In genomic region chr7:44059219-44060090, GRCh38 we compare ENCODE assay signal across 12 cellular contexts. TPM values are rescaled to one million over a fixed set of nuclear protein-coding genes. Genes with fewer than 3 reads are reported as not detected.
DNase-seq lines count a peak whose midpoint lies in the region; ATAC-seq, FAIRE-seq and TF ChIP-seq lines count a peak whose summit lies in the region.
"Had no signal": no experiment of that assay in that cellular context is flagged by ENCODE, and none has a peak within 500 bp of the region (broad histone marks: within the 10 kb centered on the region; RNA-seq: fewer than 3 reads in every experiment).

No MANE protein-coding gene starts in this region.

- TF ChIP-seq CTCF in K562 (IDR thresholded peaks at IDR 0.05 in 2 of 3, conservative IDR thresholded peaks at IDR 0.05 in 1 of 3; ENCODE audit: insufficient read depth in 2 of 3, low read depth in 1 of 3, low read length in 3 of 3) = no peak

- no peak for TF ChIP-seq POLR2A in K562 (conservative IDR thresholded peaks at IDR 0.05)

- H3K9me1 ChIP-seq in K562 (ENCODE audit: control insufficient read depth, insufficient read depth, low read length) = no peaks in the 10 kb centered on the region

- H3K9me3 Mint-ChIP-seq in activated CD8-positive, alpha-beta memory T cell treated with anti-CD3 and anti-CD28 coated beads, Interleukin-2, amount 10 ng/mL, durations not matched to agents 7 days and 5 days (ENCODE audit: low read depth) = no peaks in the 10 kb centered on the region
- H3K9me3 Mint-ChIP-seq in stimulated activated memory B cell treated with anti-CD40 and anti-IgM and Interleukin-4, amounts not matched to agents 10 μg/mL and 1 μg/mL and 100 μg/mL, for 72 hours = no peaks in the 10 kb centered on the region
- H3K9me3 Mint-ChIP-seq: T-helper 1 cell treated with Interleukin-12 subunit alpha and Interleukin-12 subunit beta and Interleukin-4 antibody, amounts not matched to agents 30 μg/mL and 1 μg/mL, for 36 hours had no signal

- intact Hi-C loops in K562 (cut with micrococcal nuclease) = no loop called here

- BruUV-seq in K562 (replicated peaks; lab: Mats Ljungman, UMichigan) = no TSS peak

- CTCF ChIA-PET in activated CD8-positive, alpha-beta memory T cell treated with anti-CD3 and anti-CD28 coated beads, Interleukin-2, amount 10 ng/mL, durations not matched to agents 7 days and 5 days (lab: Charles Lee) = no interaction called here
- CTCF ChIA-PET in K562 (lab: Yijun Ruan, JAX; ENCODE audit: low intra/inter-chr PET ratio) = no interaction called here

- peaks cover 69% of the 10 kb centered on the region; the same call in 2 of the 3 replicates for H3K36me3 ChIP-seq in K562 (ENCODE audit: control insufficient read depth, insufficient read depth, low read length)

- DNase-seq in activated CD8-positive, alpha-beta memory T cell treated with anti-CD3 and anti-CD28 coated beads, Interleukin-2, amount 50 U/mL, for 4 hours = peak; percentile 55
- no peak for DNase-seq in activated CD8-positive, alpha-beta memory T cell treated with anti-CD3 and anti-CD28 coated beads, Interleukin-2, amount 10 ng/mL, durations not matched to agents 7 days and 5 days
- no peak for DNase-seq in K562 (ENCODE audit: extremely low read depth in 1 of 4, low spot score in 3 of 4)
- no peak for DNase-seq in NCI-H2171 (lab: John Stamatoyannopoulos, UW)
- no peak for DNase-seq in NCI-H1105 (lab: John Stamatoyannopoulos, UW)
- DNase-seq in NCI-H2081 treated with DMSO at 0.1 percent for 48 hours (lab: John Stamatoyannopoulos, UW) = no peak
- DNase-seq: GOT3, NCI-H510A treated with DMSO at 0.1 percent for 48 hours had no signal

- peaks cover 37% of the 10 kb centered on the region for H3K36me3 Mint-ChIP-seq in activated CD8-positive, alpha-beta memory T cell treated with anti-CD3 and anti-CD28 coated beads, Interleukin-2, amount 10 ng/mL, durations not matched to agents 7 days and 5 days
- peaks cover 75% of the 10 kb centered on the region for H3K36me3 Mint-ChIP-seq in stimulated activated memory B cell treated with anti-CD40 and anti-IgM and Interleukin-4, amounts not matched to agents 10 μg/mL and 1 μg/mL and 100 μg/mL, for 72 hours

- no peaks in the 10 kb centered on the region for H3K79me2 ChIP-seq in K562 (ENCODE audit: control insufficient read depth, insufficient read depth, low read length)

- H3K4me1 ChIP-seq in K562 (replicated peaks in 1 of 2; ENCODE audit: control insufficient read depth in 2 of 2, insufficient read depth in 2 of 2, low read length in 2 of 2) = peaks cover 0 to 20% of the 10 kb centered on the region in 2 experiments; a peak in 2 of 5 replicates

- no peak overlapping the region for H3K27ac ChIP-seq in K562 (ENCODE audit: extremely low read depth, low read depth, low read length)

- no peaks in the 10 kb centered on the region for H3K27me3 ChIP-seq in K562 (ENCODE audit: control insufficient read depth in 2 of 2, insufficient read depth in 2 of 2, low read length in 2 of 2)

- H3K4me1 Mint-ChIP-seq in activated CD8-positive, alpha-beta memory T cell treated with anti-CD3 and anti-CD28 coated beads, Interleukin-2, amount 10 ng/mL, durations not matched to agents 7 days and 5 days = peaks cover 6% of the 10 kb centered on the region
- peaks cover 86% of the 10 kb centered on the region for H3K4me1 Mint-ChIP-seq in stimulated activated memory B cell treated with anti-CD40 and anti-IgM and Interleukin-4, amounts not matched to agents 10 μg/mL and 1 μg/mL and 100 μg/mL, for 72 hours

- TF ChIP-seq RAD21 in K562 (CRISPR knock-in tag; conservative IDR thresholded peaks at IDR 0.05 in 1 of 2, IDR thresholded peaks at IDR 0.05 in 1 of 2) = no peak

- H3K27ac Mint-ChIP-seq in activated CD8-positive, alpha-beta memory T cell treated with anti-CD3 and anti-CD28 coated beads, Interleukin-2, amount 10 ng/mL, durations not matched to agents 7 days and 5 days = no peak overlapping the region
- H3K27ac Mint-ChIP-seq in stimulated activated memory B cell treated with anti-CD40 and anti-IgM and Interleukin-4, amounts not matched to agents 10 μg/mL and 1 μg/mL and 100 μg/mL, for 72 hours = peak overlapping the region; percentile 98
- H3K27ac Mint-ChIP-seq: T-helper 1 cell treated with Interleukin-12 subunit alpha and Interleukin-12 subunit beta and Interleukin-4 antibody, amounts not matched to agents 30 μg/mL and 1 μg/mL, for 36 hours had no signal

- in situ Hi-C loops in K562 (cut with MboI) = no loop called here

- H2AFZ ChIP-seq in K562 (ENCODE audit: low read depth, low read length) = no peak overlapping the region

- no peak overlapping the region for H3K4me3 Mint-ChIP-seq in activated CD8-positive, alpha-beta memory T cell treated with anti-CD3 and anti-CD28 coated beads, Interleukin-2, amount 10 ng/mL, durations not matched to agents 7 days and 5 days
- peak overlapping the region; percentile 72 for H3K4me3 Mint-ChIP-seq in stimulated activated memory B cell treated with anti-CD40 and anti-IgM and Interleukin-4, amounts not matched to agents 10 μg/mL and 1 μg/mL and 100 μg/mL, for 72 hours
- H3K4me3 Mint-ChIP-seq: T-helper 1 cell treated with Interleukin-12 subunit alpha and Interleukin-12 subunit beta and Interleukin-4 antibody, amounts not matched to agents 30 μg/mL and 1 μg/mL, for 36 hours had no signal

- 81% methylated on average over 12 of the region's 14 CpGs for WGBS in K562 (ENCODE audit: insufficient coverage, low coverage, missing lambda C conversion rate)

- no peaks in the 10 kb centered on the region for H3K9me3 ChIP-seq in K562 (replicated peaks; ENCODE audit: control insufficient read depth, insufficient read depth, low read depth, low read length)

- H3K9ac ChIP-seq in K562 (ENCODE audit: insufficient read depth in 1 of 2, low read depth in 2 of 2, low read length in 2 of 2) = peak overlapping the region in 1 of 2 experiments; percentile 17; a peak in 1 of 4 replicates

- H4K20me1 ChIP-seq in K562 (replicated peaks; ENCODE audit: control insufficient read depth, insufficient read depth, low read length) = peaks cover 3% of the 10 kb centered on the region; the same call in 1 of the 2 replicates

- no peak for ATAC-seq in activated CD8-positive, alpha-beta memory T cell treated with anti-CD3 and anti-CD28 coated beads, Interleukin-2, amount 10 ng/mL, durations not matched to agents 7 days and 5 days
- ATAC-seq in HG02884 (IDR thresholded peaks at IDR 0.05; ENCODE audit: unreplicated experiment) = peak; percentile 72
- ATAC-seq in K562 = no peak
- ATAC-seq in stimulated activated memory B cell treated with anti-CD40 and anti-IgM and Interleukin-4, amounts not matched to agents 10 μg/mL and 1 μg/mL and 100 μg/mL, for 72 hours = peak; percentile 96

- H3K4me2 ChIP-seq in K562 (ENCODE audit: insufficient read depth, low read length) = no peak overlapping the region

- H3K27me3 Mint-ChIP-seq in activated CD8-positive, alpha-beta memory T cell treated with anti-CD3 and anti-CD28 coated beads, Interleukin-2, amount 10 ng/mL, durations not matched to agents 7 days and 5 days = no peaks in the 10 kb centered on the region
- no peaks in the 10 kb centered on the region for H3K27me3 Mint-ChIP-seq in stimulated activated memory B cell treated with anti-CD40 and anti-IgM and Interleukin-4, amounts not matched to agents 10 μg/mL and 1 μg/mL and 100 μg/mL, for 72 hours

- TF ChIP-seq EP300 in K562 (IDR thresholded peaks at IDR 0.05; ENCODE audit: low read length) = no peak

- no peak for FAIRE-seq in K562 (lab: Jason Lieb, UNC)
- FAIRE-seq: endothelial cell of umbilical vein had no signal

- H3K4me3 ChIP-seq in K562 = no peak overlapping the region

- POLR2A ChIA-PET in K562 (lab: Yijun Ruan, JAX) = no interaction called here

RNA-seq across cellular contexts. Expression of gene PGAM2, which starts 5.9 kb away (rescaled TPM):
- under 1 TPM in 1 of 2 experiments, not detected in 1; 0.58 TPM for total RNA-seq in activated CD8-positive, alpha-beta memory T cell treated with anti-CD3 and anti-CD28 coated beads, Interleukin-2, amount 10 ng/mL, durations not matched to agents 7 days and 5 days
- not detected in 2 replicates for total RNA-seq in K562 (2011; cell fraction: chromatin; rRNA removed; ENCODE audit: low replicate concordance)
- 0.50 and 0.53 TPM in 2 replicates for total RNA-seq in K562 (2011; cell fraction: nucleolus; rRNA removed)
- total RNA-seq in K562 (2011; cell fraction: nucleoplasm; rRNA removed) = not detected in 2 replicates
- total RNA-seq in K562 (2014; rRNA removed) (not detected in 2 replicates), K562 (2014; rRNA removed; fragmentation: Illumina TruSeq; extraction: Trizol) (not detected in 2 replicates), K562 (2015; rRNA removed; fragmentation: Illumina TruSeq; extraction: Trizol) (not detected in 2 replicates), K562 (2021) (not detected in 2 replicates)
- polyA plus RNA-seq in K562 (2011; rRNA removed) (not detected in 2 replicates), K562 (2014; fragmentation: Illumina TruSeq; extraction: Trizol) (not detected in 2 replicates), K562 (2014; fragmentation: Nextera tagmentation; extraction: Ambion mirVana) (not detected), K562 (2014; rRNA removed) (not detected in 2 replicates)
- polyA plus RNA-seq in K562 (2011; cell fraction: cytosol; rRNA removed) = 0.12 TPM in 1 of 2 replicates, not detected in the other
- polyA plus RNA-seq in K562 (2011; cell fraction: nucleus; rRNA removed) = 0.14 TPM in 1 of 2 replicates, not detected in the other
- polyA plus RNA-seq in K562 (2012) = not detected in 2 replicates
- polyA minus RNA-seq in K562 (2011; rRNA and poly(A)+ RNA removed) = not detected in 2 replicates
- not detected in 2 replicates for polyA minus RNA-seq in K562 (2011; cell fraction: cytosol; rRNA and poly(A)+ RNA removed)
- polyA minus RNA-seq in K562 (2011; cell fraction: nucleus; rRNA and poly(A)+ RNA removed) = not detected in 2 replicates
- total RNA-seq: endothelial cell of umbilical vein had no signal

RNA-seq across cellular contexts. Expression of gene DBNL, which starts 15.0 kb away (rescaled TPM):
- total RNA-seq in activated CD8-positive, alpha-beta memory T cell treated with anti-CD3 and anti-CD28 coated beads, Interleukin-2, amount 10 ng/mL, durations not matched to agents 7 days and 5 days = 100 to 1,000 TPM; 148 to 153 TPM
- 42.0 and 115 TPM in 2 replicates for total RNA-seq in K562 (2011; cell fraction: chromatin; rRNA removed; ENCODE audit: low replicate concordance)
- total RNA-seq in K562 (2011; cell fraction: nucleolus; rRNA removed) = 55.1 and 55.4 TPM in 2 replicates
- total RNA-seq in K562 (2011; cell fraction: nucleoplasm; rRNA removed) = 42.4 and 48.7 TPM in 2 replicates
- total RNA-seq in K562 (2014; rRNA removed) (61.5 and 65.1 TPM in 2 replicates), K562 (2014; rRNA removed; fragmentation: Illumina TruSeq; extraction: Trizol) (17.5 and 21.2 TPM in 2 replicates), K562 (2015; rRNA removed; fragmentation: Illumina TruSeq; extraction: Trizol) (36.9 and 38.9 TPM in 2 replicates), K562 (2021) (51.5 and 57.7 TPM in 2 replicates)
- polyA plus RNA-seq in K562 (2011; rRNA removed) (32.4 and 35.0 TPM in 2 replicates), K562 (2014; fragmentation: Illumina TruSeq; extraction: Trizol) (52.1 and 58.2 TPM in 2 replicates), K562 (2014; fragmentation: Nextera tagmentation; extraction: Ambion mirVana) (1 to 10 TPM; 1.9 to 3.7 TPM), K562 (2014; rRNA removed) (47.6 and 53.0 TPM in 2 replicates)
- polyA plus RNA-seq in K562 (2011; cell fraction: cytosol; rRNA removed) = 41.3 and 70.1 TPM in 2 replicates
- 44.0 and 49.7 TPM in 2 replicates for polyA plus RNA-seq in K562 (2011; cell fraction: nucleus; rRNA removed)
- 47.8 and 50.1 TPM in 2 replicates for polyA plus RNA-seq in K562 (2012)
- polyA minus RNA-seq in K562 (2011; rRNA and poly(A)+ RNA removed) = 19.1 and 33.6 TPM in 2 replicates
- 20.9 and 23.1 TPM in 2 replicates for polyA minus RNA-seq in K562 (2011; cell fraction: cytosol; rRNA and poly(A)+ RNA removed)
- 20.3 and 26.3 TPM in 2 replicates for polyA minus RNA-seq in K562 (2011; cell fraction: nucleus; rRNA and poly(A)+ RNA removed)

RNA-seq across cellular contexts. Expression of gene POLM, which starts 22.9 kb away (rescaled TPM):
- 10 to 100 TPM; 41.8 to 41.9 TPM for total RNA-seq in activated CD8-positive, alpha-beta memory T cell treated with anti-CD3 and anti-CD28 coated beads, Interleukin-2, amount 10 ng/mL, durations not matched to agents 7 days and 5 days
- total RNA-seq in K562 (2011; cell fraction: chromatin; rRNA removed; ENCODE audit: low replicate concordance) = 15.0 and 46.8 TPM in 2 replicates
- total RNA-seq in K562 (2011; cell fraction: nucleolus; rRNA removed) = 28.4 and 32.0 TPM in 2 replicates
- 22.1 and 23.5 TPM in 2 replicates for total RNA-seq in K562 (2011; cell fraction: nucleoplasm; rRNA removed)
- total RNA-seq in K562 (2014; rRNA removed) (4.1 and 6.5 TPM in 2 replicates), K562 (2014; rRNA removed; fragmentation: Illumina TruSeq; extraction: Trizol) (1.3 and 1.9 TPM in 2 replicates), K562 (2015; rRNA removed; fragmentation: Illumina TruSeq; extraction: Trizol) (4.2 and 4.8 TPM in 2 replicates), K562 (2021) (8.6 and 9.9 TPM in 2 replicates)
- polyA plus RNA-seq in K562 (2011; rRNA removed) (4.1 and 5.7 TPM in 2 replicates), K562 (2014; fragmentation: Illumina TruSeq; extraction: Trizol) (3.6 and 4.1 TPM in 2 replicates), K562 (2014; fragmentation: Nextera tagmentation; extraction: Ambion mirVana) (under 1 TPM; 0.51 to 0.70 TPM), K562 (2014; rRNA removed) (5.2 and 5.9 TPM in 2 replicates)
- 4.9 and 8.0 TPM in 2 replicates for polyA plus RNA-seq in K562 (2011; cell fraction: cytosol; rRNA removed)
- 22.0 and 33.1 TPM in 2 replicates for polyA plus RNA-seq in K562 (2011; cell fraction: nucleus; rRNA removed)
- polyA plus RNA-seq in K562 (2012) = 4.7 and 10.9 TPM in 2 replicates
- polyA minus RNA-seq in K562 (2011; rRNA and poly(A)+ RNA removed) = 4.8 and 6.4 TPM in 2 replicates
- polyA minus RNA-seq in K562 (2011; cell fraction: cytosol; rRNA and poly(A)+ RNA removed) = 5.9 and 23.5 TPM in 2 replicates
- 16.4 and 23.2 TPM in 2 replicates for polyA minus RNA-seq in K562 (2011; cell fraction: nucleus; rRNA and poly(A)+ RNA removed)

RNA-seq across cellular contexts. Expression of gene AEBP1, which starts 44.7 kb away (rescaled TPM):
- 1 to 10 TPM; 4.0 to 6.6 TPM for total RNA-seq in activated CD8-positive, alpha-beta memory T cell treated with anti-CD3 and anti-CD28 coated beads, Interleukin-2, amount 10 ng/mL, durations not matched to agents 7 days and 5 days
- 1.3 and 8.8 TPM in 2 replicates for total RNA-seq in K562 (2011; cell fraction: chromatin; rRNA removed; ENCODE audit: low replicate concordance)
- total RNA-seq in K562 (2011; cell fraction: nucleolus; rRNA removed) = 4.2 and 6.2 TPM in 2 replicates
- total RNA-seq in K562 (2011; cell fraction: nucleoplasm; rRNA removed) = 3.3 and 4.3 TPM in 2 replicates
- total RNA-seq in K562 (2014; rRNA removed) (0.53 TPM in 1 of 2 replicates, not detected in the other), K562 (2014; rRNA removed; fragmentation: Illumina TruSeq; extraction: Trizol) (0.15 TPM in 1 of 2 replicates, not detected in the other), K562 (2015; rRNA removed; fragmentation: Illumina TruSeq; extraction: Trizol) (0.36 TPM in 1 of 2 replicates, not detected in the other), K562 (2021) (0.78 and 0.87 TPM in 2 replicates)
- polyA plus RNA-seq in K562 (2011; rRNA removed) (0.43 and 1.1 TPM in 2 replicates), K562 (2014; fragmentation: Illumina TruSeq; extraction: Trizol) (0.30 and 0.69 TPM in 2 replicates), K562 (2014; fragmentation: Nextera tagmentation; extraction: Ambion mirVana) (under 1 TPM in 1 of 2 experiments, not detected in 1; 0.04 TPM), K562 (2014; rRNA removed) (0.03 TPM in 1 of 2 replicates, not detected in the other)
- 0.48 and 0.60 TPM in 2 replicates for polyA plus RNA-seq in K562 (2011; cell fraction: cytosol; rRNA removed)
- polyA plus RNA-seq in K562 (2011; cell fraction: nucleus; rRNA removed) = 5.3 and 8.2 TPM in 2 replicates
- 0.57 and 1.3 TPM in 2 replicates for polyA plus RNA-seq in K562 (2012)
- 0.39 and 0.46 TPM in 2 replicates for polyA minus RNA-seq in K562 (2011; rRNA and poly(A)+ RNA removed)
- polyA minus RNA-seq in K562 (2011; cell fraction: cytosol; rRNA and poly(A)+ RNA removed) = 1.0 and 1.8 TPM in 2 replicates
- polyA minus RNA-seq in K562 (2011; cell fraction: nucleus; rRNA and poly(A)+ RNA removed) = 0.67 and 1.1 TPM in 2 replicates

Comparison
In these comparisons a context has a peak if more than half of its experiments do, and no peak if none do; other contexts are left out.
1. ATAC-seq: peak in HG02884 (single experiment) and stimulated activated memory B cell treated with anti-CD40 and anti-IgM and Interleukin-4, amounts not matched to agents 10 μg/mL and 1 μg/mL and 100 μg/mL, for 72 hours (single experiment); none in activated CD8-positive, alpha-beta memory T cell treated with anti-CD3 and anti-CD28 coated beads, Interleukin-2, amount 10 ng/mL, durations not matched to agents 7 days and 5 days (single experiment) and K562 (single experiment).